ENCODE assay signal across 11 cellular contexts in the genomic region with DNA sequence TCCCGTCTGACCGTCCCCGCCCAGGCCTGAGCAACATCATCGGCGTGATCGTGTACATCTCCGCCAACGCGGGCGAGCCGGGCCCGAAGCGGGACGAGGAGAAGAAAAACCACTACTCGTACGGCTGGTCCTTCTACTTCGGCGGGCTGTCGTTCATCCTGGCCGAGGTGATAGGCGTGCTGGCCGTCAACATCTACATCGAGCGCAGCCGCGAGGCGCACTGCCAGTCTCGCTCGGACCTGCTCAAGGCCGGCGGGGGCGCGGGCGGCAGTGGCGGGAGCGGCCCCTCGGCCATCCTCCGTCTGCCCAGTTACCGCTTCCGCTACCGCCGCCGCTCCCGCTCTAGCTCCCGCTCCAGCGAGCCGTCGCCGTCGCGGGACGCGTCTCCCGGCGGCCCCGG. TPM values are rescaled to one million over a fixed set of nuclear protein-coding genes. Genes with fewer than 3 reads are reported as not detected.
DNase-seq lines count a peak whose midpoint lies in the region; ATAC-seq and TF ChIP-seq lines count a peak whose summit lies in the region.
"Had no signal": no experiment of that assay in that cellular context is flagged by ENCODE, and none has a peak within 500 bp of the region (broad histone marks: within the 10 kb centered on the region; RNA-seq: fewer than 3 reads in every experiment).

No MANE protein-coding gene starts in this region.

- CTCF ChIA-PET in IMR-90 (lab: Yijun Ruan, JAX) = no interaction called here

- no peak overlapping the region for H2BK15ac ChIP-seq in IMR-90 (ENCODE audit: low read depth, low read length)
- no peak overlapping the region for H2BK15ac ChIP-seq in neuronal stem cell (ENCODE audit: low read length)

- H3K4ac ChIP-seq in IMR-90 (ENCODE audit: low read depth, low read length) (no peak overlapping the region; the same call in 1 of the 2 replicates), neuronal stem cell (ENCODE audit: low read length) (no peak overlapping the region)

- H3K4me1 ChIP-seq in BLaER1 treated with 17β-estradiol and CSF1 and Interleukin-3, amounts not matched to agents 10 nM and 100 nM = peaks cover 43 to 82% (median 64%) of the 10 kb centered on the region in 10 experiments
- H3K4me1 ChIP-seq in IMR-90 (ENCODE audit: control insufficient read depth, insufficient read depth, low read length) (no peaks in the 10 kb centered on the region), neuronal stem cell (ENCODE audit: control insufficient read depth in 2 of 2, insufficient read depth in 1 of 2, low read depth in 1 of 2, low read length in 2 of 2) (peaks cover 1 to 8% of the 10 kb centered on the region in 2 donors)

- H3K36me3 Mint-ChIP-seq in endothelial cell (ENCODE audit: low read depth, unreplicated experiment) = peaks cover 16% of the 10 kb centered on the region

- peak overlapping the region; percentile 79 to 95 (median 88) for H3K4me2 ChIP-seq in BLaER1 treated with 17β-estradiol and CSF1 and Interleukin-3, amounts not matched to agents 10 nM and 100 nM
- H3K4me2 ChIP-seq in IMR-90 (ENCODE audit: low read depth, low read length) = peak overlapping the region; percentile 55
- H3K4me2 ChIP-seq in neuronal stem cell (ENCODE audit: insufficient read depth, low read length, poor library complexity, severe bottlenecking) = peak overlapping the region; percentile 94

- no peaks in the 10 kb centered on the region for H4K20me1 ChIP-seq in BLaER1 treated with 17β-estradiol and CSF1 and Interleukin-3, amounts not matched to agents 10 nM and 100 nM
- H4K20me1 ChIP-seq in IMR-90 (ENCODE audit: insufficient read depth, low read length) = no peaks in the 10 kb centered on the region

- H3K36me3 ChIP-seq in BLaER1 treated with 17β-estradiol and CSF1 and Interleukin-3, amounts not matched to agents 10 nM and 100 nM = no peaks in the 10 kb centered on the region
- H3K36me3 ChIP-seq in IMR-90 (ENCODE audit: control insufficient read depth, insufficient read depth, low read length) (no peaks in the 10 kb centered on the region), neuronal stem cell (replicated peaks in 1 of 2; ENCODE audit: control insufficient read depth in 2 of 2, insufficient read depth in 2 of 2, low read length in 2 of 2) (peaks cover 0 to 4% of the 10 kb centered on the region in 2 donors)

- POLR2A ChIA-PET in IMR-90 (lab: Charles Lee; ENCODE audit: unreplicated experiment) = no interaction called here

- peaks cover 4 to 35% (median 34%) of the 10 kb centered on the region in 11 experiments; a peak in 20 of 22 replicates for H3K27me3 ChIP-seq in BLaER1 treated with 17β-estradiol and CSF1 and Interleukin-3, amounts not matched to agents 10 nM and 100 nM
- H3K27me3 ChIP-seq in IMR-90 (ENCODE audit: control insufficient read depth, insufficient read depth, low read length) = peaks cover 12% of the 10 kb centered on the region; the same call in 1 of the 2 replicates
- H3K27me3 ChIP-seq in neuronal stem cell (ENCODE audit: control insufficient read depth in 3 of 3, insufficient read depth in 3 of 3, low read depth in 1 of 3, low read length in 3 of 3) = peaks cover 0 to 31% (median 6%) of the 10 kb centered on the region in 3 experiments

- H3K79me1 ChIP-seq in IMR-90 (ENCODE audit: low read depth in 1 of 2, low read length in 2 of 2) (no peaks in the 10 kb centered on the region), neuronal stem cell (ENCODE audit: low read depth, low read length) (no peaks in the 10 kb centered on the region)

- ATAC-seq in IMR-90 (ENCODE audit: low read depth) (no peak), HG03108 (IDR thresholded peaks at IDR 0.05; ENCODE audit: unreplicated experiment) (no peak), GM21423 (IDR thresholded peaks at IDR 0.05; ENCODE audit: unreplicated experiment) (no peak)

- H3K9me3 ChIP-seq in BLaER1 treated with 17β-estradiol and CSF1 and Interleukin-3, amounts not matched to agents 10 nM and 100 nM (replicated peaks in 1 of 11) = peaks cover 0 to 6% (median 0%) of the 10 kb centered on the region in 11 experiments; a peak in 1 of 22 replicates
- H3K9me3 ChIP-seq in IMR-90 (ENCODE audit: control insufficient read depth, insufficient read depth, low read length) (no peaks in the 10 kb centered on the region), neuronal stem cell (replicated peaks in 1 of 2; ENCODE audit: control insufficient read depth in 2 of 2, insufficient read depth in 1 of 2, low read depth in 1 of 2, low read length in 2 of 2) (no peaks in the 10 kb centered on the region)

- TF ChIP-seq RAD21 in IMR-90 (IDR thresholded peaks at IDR 0.05; ENCODE audit: low read length) = no peak

- intact Hi-C loops in IMR-90 (cut with micrococcal nuclease) = no loop called here

- H3K18ac ChIP-seq in IMR-90 (ENCODE audit: low read depth, low read length) (no peak overlapping the region), neuronal stem cell (ENCODE audit: low read length) (peak overlapping the region; percentile 78)

- no peak overlapping the region for H2BK120ac ChIP-seq in IMR-90 (ENCODE audit: low read depth, low read length)
- no peak overlapping the region for H2BK120ac ChIP-seq in neuronal stem cell (ENCODE audit: low read depth, low read length)

- no peak overlapping the region for H3K56ac ChIP-seq in IMR-90 (ENCODE audit: extremely low read depth, insufficient read depth, low read length)

- H2AK9ac ChIP-seq in IMR-90 (replicated peaks; ENCODE audit: low read depth, low read length, poor library complexity) = no peak overlapping the region

- H3K27me3 Mint-ChIP-seq in endothelial cell (ENCODE audit: unreplicated experiment) = peaks cover 17% of the 10 kb centered on the region

- peaks cover 23% of the 10 kb centered on the region for H3K4me1 Mint-ChIP-seq in endothelial cell (ENCODE audit: unreplicated experiment)

- no peak overlapping the region for H2BK20ac ChIP-seq in IMR-90 (ENCODE audit: low read depth, low read length)

- TF ChIP-seq POLR2A in IMR-90 (IDR thresholded peaks at IDR 0.05; ENCODE audit: low read depth, low read length) = no peak

- peak overlapping the region; percentile 52 to 64 (median 60) for H3K4me3 ChIP-seq in BLaER1 treated with 17β-estradiol and CSF1 and Interleukin-3, amounts not matched to agents 10 nM and 100 nM
- H3K4me3 ChIP-seq in IMR-90 (ENCODE audit: insufficient read depth, low read depth, low read length) (peak overlapping the region; percentile 7), neuronal stem cell (ENCODE audit: low read length in 2 of 2) (peak overlapping the region in 1 of 2 donors; percentile 57)

- H3K14ac ChIP-seq in IMR-90 (replicated peaks; ENCODE audit: low read depth, low read length) (no peak overlapping the region), neuronal stem cell (ENCODE audit: low read length) (no peak overlapping the region)

- in situ Hi-C loops in IMR-90 (cut with MboI; ENCODE audit: low sequenced_read_pairs) = no loop called here

- peak overlapping the region; percentile 69 to 88 (median 81) for H3K9ac ChIP-seq in BLaER1 treated with 17β-estradiol and CSF1 and Interleukin-3, amounts not matched to agents 10 nM and 100 nM
- H3K9ac ChIP-seq in IMR-90 (ENCODE audit: low read depth, low read length) (no peak overlapping the region), neuronal stem cell (ENCODE audit: low read depth, low read length, poor library complexity) (no peak overlapping the region)

- H2BK5ac ChIP-seq in IMR-90 (ENCODE audit: low read depth, low read length, poor library complexity, severe bottlenecking) = no peak overlapping the region
- H2BK5ac ChIP-seq in neuronal stem cell (ENCODE audit: low read length) = no peak overlapping the region

- H4K91ac ChIP-seq in IMR-90 (ENCODE audit: insufficient read depth, low read depth, low read length) (peak overlapping the region; percentile 43; the same call in 1 of the 2 replicates), neuronal stem cell (ENCODE audit: low read depth, low read length, poor library complexity) (no peak overlapping the region)

- H2BK12ac ChIP-seq in neuronal stem cell (ENCODE audit: low read length) = no peak overlapping the region

- H3K4me3 Mint-ChIP-seq in endothelial cell (ENCODE audit: unreplicated experiment) = no peak overlapping the region
- H3K4me3 Mint-ChIP-seq: activated CD4-positive, alpha-beta T cell treated with anti-CD3 and anti-CD28 coated beads, Interleukin-2, amount 10 ng/mL, durations not matched to agents 7 days and 5 days had no signal

- H3K27ac Mint-ChIP-seq in endothelial cell (ENCODE audit: unreplicated experiment) = no peak overlapping the region
- H3K27ac Mint-ChIP-seq: activated CD4-positive, alpha-beta T cell treated with anti-CD3 and anti-CD28 coated beads, Interleukin-2, amount 10 ng/mL, durations not matched to agents 7 days and 5 days; naive thymus-derived CD8-positive, alpha-beta T cell had no signal

- WGBS in IMR-90 (ENCODE audit: extremely low coverage in 2 of 2, insufficient read length in 1 of 2), 2 experiments = 5% methylated on average over 51 of the region's 56 CpGs; no CpG with 5 or more reads in 1 of the 2 experiments
- WGBS in neuronal stem cell (ENCODE audit: extremely low coverage in 2 of 2, insufficient read length in 2 of 2, insufficient replicate concordance in 1 of 2), 2 donors = no CpG with 5 or more reads among the region's 56 CpGs

- dilution Hi-C loops in IMR-90 (cut with HindIII; ENCODE audit: low sequenced_read_pairs, unreplicated experiment) = no loop called here

- H4K8ac ChIP-seq in IMR-90 (ENCODE audit: low read depth in 2 of 2, low read length in 2 of 2) (peak overlapping the region in 1 of 2 experiments; percentile 45; a peak in 2 of 4 replicates), neuronal stem cell (ENCODE audit: low read depth, low read length) (no peak overlapping the region)

- DNase-seq in IMR-90 (no peak), endothelial cell (ENCODE audit: low spot score) (peak; percentile 38), neuronal stem cell (ENCODE audit: low spot score) (no peak), NCI-H226 (no peak)
- DNase-seq in stimulated activated naive CD4-positive, alpha-beta T cell treated with Interleukin-2 at 50 U/mL for 16 hours (lab: John Stamatoyannopoulos, UW) = no peak
- DNase-seq: activated CD4-positive, alpha-beta T cell treated with anti-CD3 and anti-CD28 coated beads, Interleukin-2, amount 10 ng/mL, durations not matched to agents 7 days and 5 days; NCI-H1417 treated with DMSO at 0.1 percent for 48 hours had no signal

- no peak overlapping the region for H3K23ac ChIP-seq in IMR-90 (ENCODE audit: low read depth, low read length)
- peak overlapping the region; percentile 45 for H3K23ac ChIP-seq in neuronal stem cell (ENCODE audit: low read depth, low read length, poor library complexity)

- no TSS peak for BruUV-seq in IMR-90 (replicated peaks; lab: Mats Ljungman, UMichigan)

- H3K9me3 Mint-ChIP-seq in endothelial cell (ENCODE audit: unreplicated experiment) = no peaks in the 10 kb centered on the region

- H4K5ac ChIP-seq in IMR-90 (ENCODE audit: low read depth, low read length) = no peak overlapping the region

- TF ChIP-seq CTCF in IMR-90 (conservative IDR thresholded peaks at IDR 0.05; ENCODE audit: low read depth, low read length) = no peak
- no peak for TF ChIP-seq CTCF in endothelial cell (IDR thresholded peaks at IDR 0.05; ENCODE audit: unreplicated experiment)

- H3K9me1 ChIP-seq in IMR-90 (ENCODE audit: insufficient read depth, low read length) = no peaks in the 10 kb centered on the region

- H3K27ac ChIP-seq in BLaER1 treated with 17β-estradiol and CSF1 and Interleukin-3, amounts not matched to agents 10 nM and 100 nM = peak overlapping the region; percentile 56 to 89 (median 82)
- H3K27ac ChIP-seq in IMR-90 (ENCODE audit: insufficient read depth, low read length) (no peak overlapping the region; the same call in 1 of the 2 replicates), neuronal stem cell (replicated peaks; ENCODE audit: low read length) (no peak overlapping the region)

- H2AFZ ChIP-seq in IMR-90 (replicated peaks; ENCODE audit: low read length, poor library complexity) (peak overlapping the region; percentile 87), neuronal stem cell (ENCODE audit: low read length) (no peak overlapping the region)

- H2AK5ac ChIP-seq in IMR-90 (ENCODE audit: low read depth, low read length) (no peak overlapping the region), neuronal stem cell (ENCODE audit: low read depth, low read length) (peak overlapping the region; percentile 36)

RNA-seq across cellular contexts. Expression of a gene that starts 9.4 kb away (rescaled TPM):
- total RNA-seq in IMR-90 (2012; rRNA removed) (not detected in 2 replicates), endothelial cell (ENCODE audit: unreplicated experiment) (0.21 TPM)
- polyA plus RNA-seq in IMR-90 (2012; rRNA removed) = not detected in 2 replicates
- polyA plus RNA-seq in IMR-90 (2012; cell fraction: cytosol; rRNA removed) = 0.02 and 0.03 TPM in 2 replicates
- polyA plus RNA-seq in IMR-90 (2012; cell fraction: nucleus; rRNA removed; ENCODE audit: low replicate concordance) = 0.10 TPM in 1 of 2 replicates, not detected in the other
- 4.0 TPM for polyA plus RNA-seq in neuronal stem cell (2013, experiment 1 of 2)
- polyA plus RNA-seq in neuronal stem cell (2013, experiment 2 of 2) = 3.9 TPM
- total RNA-seq: activated CD4-positive, alpha-beta T cell treated with anti-CD3 and anti-CD28 coated beads, Interleukin-2, amount 10 ng/mL, durations not matched to agents 7 days and 5 days; naive thymus-derived CD8-positive, alpha-beta T cell had no signal
- polyA plus RNA-seq: naive thymus-derived CD8-positive, alpha-beta T cell had no signal

RNA-seq across cellular contexts. Expression of a gene that starts 19.3 kb away (rescaled TPM):
- not detected in 2 replicates for total RNA-seq in IMR-90 (2012; rRNA removed)
- polyA plus RNA-seq in IMR-90 (2012; rRNA removed) = 0.09 and 0.15 TPM in 2 replicates
- 0.04 and 0.08 TPM in 2 replicates for polyA plus RNA-seq in IMR-90 (2012; cell fraction: cytosol; rRNA removed)
- 0.39 and 0.54 TPM in 2 replicates for polyA plus RNA-seq in IMR-90 (2012; cell fraction: nucleus; rRNA removed; ENCODE audit: low replicate concordance)
- 12.9 TPM for total RNA-seq in endothelial cell (ENCODE audit: unreplicated experiment)
- 0.60 TPM for polyA plus RNA-seq in neuronal stem cell (2013, experiment 1 of 2)
- 0.65 TPM for polyA plus RNA-seq in neuronal stem cell (2013, experiment 2 of 2)
- total RNA-seq: activated CD4-positive, alpha-beta T cell treated with anti-CD3 and anti-CD28 coated beads, Interleukin-2, amount 10 ng/mL, durations not matched to agents 7 days and 5 days; naive thymus-derived CD8-positive, alpha-beta T cell had no signal
- polyA plus RNA-seq: naive thymus-derived CD8-positive, alpha-beta T cell had no signal

Comparison
In these comparisons a context has a peak if more than half of its experiments do, and no peak if none do; other contexts are left out.
1. H3K27ac ChIP-seq: peak in BLaER1 treated with 17β-estradiol and CSF1 and Interleukin-3, amounts not matched to agents 10 nM and 100 nM (11 of 11); none in IMR-90 (single experiment) and neuronal stem cell (single experiment).
2. H3K9ac ChIP-seq: peak in BLaER1 treated with 17β-estradiol and CSF1 and Interleukin-3, amounts not matched to agents 10 nM and 100 nM (11 of 11); none in IMR-90 (single experiment) and neuronal stem cell (single experiment).
3. RNA of a gene that starts 19.3 kb away (total RNA-seq): 12.9 TPM in endothelial cell (single experiment); not detected in IMR-90; every median in the first group is over 10 times any median in the second.
4. Peak in every context shown above with its lines, with median percentiles within 50 percentile points of each other: H3K4me2 ChIP-seq.